13 cellular contexts compared by ENCODE assay signal in genomic region chr16:50160495-50161164, GRCh38. TPM values are rescaled to one million over a fixed set of nuclear protein-coding genes. Genes with fewer than 3 reads are reported as not detected.
DNase-seq lines count a peak whose midpoint lies in the region; TF ChIP-seq lines count a peak whose summit lies in the region.
"Had no signal": no experiment of that assay in that cellular context is flagged by ENCODE, and none has a peak within 500 bp of the region (broad histone marks: within the 10 kb centered on the region; RNA-seq: fewer than 3 reads in every experiment).

No MANE protein-coding gene starts in this region.

- H3K27me3 ChIP-seq in OCI-LY1 (ENCODE audit: insufficient read depth, low read length) (no peaks in the 10 kb centered on the region), thyroid gland (no peaks in the 10 kb centered on the region), smooth muscle cell (ENCODE audit: low read depth) (no peaks in the 10 kb centered on the region)
- H3K27me3 ChIP-seq: brain microvascular endothelial cell, upper lobe of left lung had no signal

- H3K27me3 Mint-ChIP-seq in osteocyte (ENCODE audit: unreplicated experiment), result no peaks in the 10 kb centered on the region

- H4K20me1 ChIP-seq in OCI-LY1 (ENCODE audit: insufficient read depth, low read length) (no peaks in the 10 kb centered on the region), smooth muscle cell (ENCODE audit: low read depth) (peaks cover 93% of the 10 kb centered on the region)

- no peaks in the 10 kb centered on the region for H3F3A ChIP-seq in OCI-LY1 (ENCODE audit: insufficient read depth, low read length)
- H3F3A ChIP-seq in smooth muscle cell (ENCODE audit: low read depth), result no peaks in the 10 kb centered on the region

- no peak overlapping the region for H3K4me3 ChIP-seq in OCI-LY1 (ENCODE audit: low read depth, low read length, poor library complexity, severe bottlenecking)
- no peak overlapping the region for H3K4me3 ChIP-seq in thyroid gland (replicated peaks in 1 of 3)
- no peak overlapping the region for H3K4me3 ChIP-seq in smooth muscle cell
- H3K4me3 ChIP-seq: upper lobe of left lung had no signal

- H3K36me3 ChIP-seq in OCI-LY1 (ENCODE audit: insufficient read depth, low read length) (no peaks in the 10 kb centered on the region; the same call in 1 of the 2 replicates), thyroid gland (no peaks in the 10 kb centered on the region), smooth muscle cell (ENCODE audit: low read depth) (no peaks in the 10 kb centered on the region)
- H3K36me3 ChIP-seq: brain microvascular endothelial cell, upper lobe of left lung had no signal

- H3K27ac Mint-ChIP-seq in osteocyte (ENCODE audit: unreplicated experiment), result peak overlapping the region; percentile 34

- H3K4me1 Mint-ChIP-seq in osteocyte (ENCODE audit: unreplicated experiment), result peaks cover 33% of the 10 kb centered on the region

- H3K9me2 ChIP-seq in OCI-LY1 (ENCODE audit: low read depth, low read length), result no peaks in the 10 kb centered on the region

- H3K36me3 Mint-ChIP-seq in osteocyte (ENCODE audit: unreplicated experiment), result peaks cover 2% of the 10 kb centered on the region

- H3K4me3 Mint-ChIP-seq in osteocyte (ENCODE audit: unreplicated experiment), result no peak overlapping the region

- H3K9ac ChIP-seq in OCI-LY1 (ENCODE audit: low read length) (no peak overlapping the region), smooth muscle cell (ENCODE audit: low read depth) (no peak overlapping the region)

- H3K4me1 ChIP-seq in OCI-LY1 (ENCODE audit: insufficient read depth, low read length, severe bottlenecking) (peaks cover 27% of the 10 kb centered on the region), thyroid gland (peaks cover 9 to 25% of the 10 kb centered on the region in 2 donors), smooth muscle cell (ENCODE audit: low read depth) (peaks cover 5% of the 10 kb centered on the region)

- 88 to 90% methylated on average over 4 of the region's 4 CpGs for WGBS in thyroid gland, 2 donors
- 93% methylated on average over 4 of the region's 4 CpGs for WGBS in smooth muscle cell (ENCODE audit: low lambda C conversion rate)

- in situ Hi-C loops in G401 (cut with HindIII; ENCODE audit: low sequenced_read_pairs), result no loop called here

- intact Hi-C loops in thyroid gland (cut with DNase I), result no loop called here

- H3K4me2 ChIP-seq in OCI-LY1 (ENCODE audit: low read length) (no peak overlapping the region), smooth muscle cell (no peak overlapping the region)

- no peaks in the 10 kb centered on the region for H3K9me3 Mint-ChIP-seq in osteocyte (ENCODE audit: unreplicated experiment)

- DNase-seq in G401 (ENCODE audit: low spot score) (peak; percentile 22), ecto neural progenitor cell (ENCODE audit: low spot score) (peak; percentile 3), osteocyte (ENCODE audit: extremely low spot score, unreplicated experiment) (no peak), NCI-H526 treated with DMSO at 0.1 percent for 48 hours (lab: John Stamatoyannopoulos, UW) (no peak), thyroid gland (no peak), smooth muscle cell (lab: John Stamatoyannopoulos, UW; ENCODE audit: unreplicated experiment) (no peak), nucleus accumbens (lab: John Stamatoyannopoulos, UW) (no peak)
- DNase-seq: brain microvascular endothelial cell, DMS79 treated with DMSO at 0.1 percent for 48 hours, kidney, NCI-H2081, upper lobe of left lung had no signal

- no peak for TF ChIP-seq POLR2A in thyroid gland (IDR thresholded peaks at IDR 0.05)

- H3K27ac ChIP-seq in OCI-LY1 (ENCODE audit: low read depth, low read length, poor library complexity, severe bottlenecking) (peak overlapping the region; percentile 20), thyroid gland (no peak overlapping the region), smooth muscle cell (ENCODE audit: low read depth) (no peak overlapping the region)
- H3K27ac ChIP-seq: brain microvascular endothelial cell had no signal

- H3K9me3 ChIP-seq in OCI-LY1 (ENCODE audit: low read length), result no peaks in the 10 kb centered on the region
- no peaks in the 10 kb centered on the region for H3K9me3 ChIP-seq in thyroid gland
- no peaks in the 10 kb centered on the region for H3K9me3 ChIP-seq in smooth muscle cell (replicated peaks; ENCODE audit: low read depth)
- H3K9me3 ChIP-seq: upper lobe of left lung had no signal

- TF ChIP-seq CTCF in OCI-LY1 (IDR thresholded peaks at IDR 0.05; ENCODE audit: low read length) (no peak), osteocyte (IDR thresholded peaks at IDR 0.05) (no peak), thyroid gland (IDR thresholded peaks at IDR 0.05) (no peak), smooth muscle cell (IDR thresholded peaks at IDR 0.05; ENCODE audit: borderline replicate concordance, insufficient read depth, poor library complexity, severe bottlenecking) (no peak)

- peaks cover 67% of the 10 kb centered on the region for H3K79me2 ChIP-seq in OCI-LY1 (ENCODE audit: insufficient read depth, low read length)
- peaks cover 89% of the 10 kb centered on the region for H3K79me2 ChIP-seq in smooth muscle cell (ENCODE audit: low read depth)

- no peak overlapping the region for H2AFZ ChIP-seq in OCI-LY1 (ENCODE audit: low read length)
- H2AFZ ChIP-seq in smooth muscle cell (ENCODE audit: low read depth), result no peak overlapping the region

RNA-seq across cellular contexts. Expression of gene TENT4B, which starts 7.5 kb away (rescaled TPM):
- total RNA-seq in G401 (2014; rRNA removed; shearing (Covaris generic)), result 5.8 and 9.2 TPM in 2 replicates
- total RNA-seq in osteocyte (9.6 and 11.1 TPM in 2 replicates), thyroid gland (10 to 100 TPM in 3 of 4 donors, 1 to 10 TPM in 1; 10.0 to 14.7 (median 11.4) TPM), smooth muscle cell (8.8 and 10.3 TPM in 2 replicates)
- polyA plus RNA-seq in smooth muscle cell, result 2.6 and 4.4 TPM in 2 replicates

Comparison
In these comparisons a context has a peak if more than half of its experiments do, and no peak if none do; other contexts are left out.
1. DNase-seq: peak in G401 (single experiment) and ecto neural progenitor cell (single experiment); none in osteocyte (single experiment), NCI-H526 treated with DMSO at 0.1 percent for 48 hours (single experiment), thyroid gland (0 of 2), smooth muscle cell (single experiment) and nucleus accumbens (0 of 56).